1 cellular context compared by ENCODE assay signal in genomic region chr12:2284857-2285256, GRCh38.
TF ChIP-seq lines count a peak whose summit lies in the region.

No MANE protein-coding gene starts in this region.

TF ChIP-seq in H1, 55 proteins besides CTCF, POLR2A, EP300 and RAD21:
- TF ChIP-seq TEAD4 (IDR thresholded peaks at IDR 0.05; ENCODE audit: low read depth, low read length) (0 out of 2 replicates have a peak, but pooled peaks have one; percentile 41), RXRA (IDR thresholded peaks at IDR 0.05; ENCODE audit: insufficient read depth, low read depth, low read length) (no peak), E2F6 (IDR thresholded peaks at IDR 0.05) (peak; percentile 49; the same call in 1 of the 2 replicates), MAX (IDR thresholded peaks at IDR 0.05) (peak; percentile 91)
